ENCODE assay signal across 27 cellular contexts in genomic region chr10:64196638-64197315, GRCh38.
"Had no signal": no experiment of that assay in that cellular context is flagged by ENCODE, and none has a peak within 500 bp of the region (broad histone marks: within the 10 kb centered on the region; RNA-seq: fewer than 3 reads in every experiment).

No MANE protein-coding gene starts in this region.

- H3K4me3 Mint-ChIP-seq: activated naive CD4-positive, alpha-beta T cell treated with anti-CD3 and anti-CD28 coated beads, Interleukin-2, amount 50 U/mL, for 24 hours; activated naive CD8-positive, alpha-beta T cell treated with anti-CD3 and anti-CD28 coated beads, Interleukin-2, amount 50 U/mL, for 24 hours; activated T-cell treated with anti-CD3 and anti-CD28 coated beads, Interleukin-2, amount 50 U/mL, for 24 hours; activated T-helper 17 cell treated with anti-CD3 and anti-CD28 coated beads, Interleukin-2, amount 50 U/mL, for 72 hours; mesothelial cell of epicardium; naive B cell; T-helper 17 cell had no signal

- H3K79me2 ChIP-seq: parathyroid adenoma had no signal

- H3K27me3 Mint-ChIP-seq: activated naive CD4-positive, alpha-beta T cell treated with anti-CD3 and anti-CD28 coated beads, Interleukin-2, amount 50 U/mL, for 24 hours; activated naive CD8-positive, alpha-beta T cell treated with anti-CD3 and anti-CD28 coated beads, Interleukin-2, amount 50 U/mL, for 24 hours; activated T-cell treated with anti-CD3 and anti-CD28 coated beads, Interleukin-2, amount 50 U/mL, for 24 hours; activated T-helper 17 cell treated with anti-CD3 and anti-CD28 coated beads, Interleukin-2, amount 50 U/mL, for 72 hours; naive B cell; T-helper 17 cell had no signal

- H3K9me3 ChIP-seq: colonic mucosa, psoas muscle had no signal

- ATAC-seq: activated CD4-positive, CD25-positive, alpha-beta regulatory T cell treated with anti-CD3 and anti-CD28 coated beads, Interleukin-2, amount 50 U/mL, for 24 hours; activated naive CD8-positive, alpha-beta T cell treated with anti-CD3 and anti-CD28 coated beads, Interleukin-2, amount 50 U/mL, for 24 hours; activated T-helper 17 cell treated with anti-CD3 and anti-CD28 coated beads, Interleukin-2, amount 50 U/mL, for 72 hours; psoas muscle; T-helper 17 cell had no signal

- H3K27ac ChIP-seq: colonic mucosa, dorsolateral prefrontal cortex, parathyroid adenoma, psoas muscle, upper lobe of left lung, WERI-Rb-1 had no signal

- H3K4me1 ChIP-seq: colonic mucosa, parathyroid adenoma, psoas muscle, upper lobe of left lung had no signal

- H3K4me3 ChIP-seq: colonic mucosa, dorsolateral prefrontal cortex, psoas muscle, upper lobe of left lung had no signal

- H3K9me3 Mint-ChIP-seq: activated naive CD8-positive, alpha-beta T cell treated with anti-CD3 and anti-CD28 coated beads, Interleukin-2, amount 50 U/mL, for 24 hours; activated T-cell treated with anti-CD3 and anti-CD28 coated beads, Interleukin-2, amount 50 U/mL, for 24 hours; activated T-helper 17 cell treated with anti-CD3 and anti-CD28 coated beads, Interleukin-2, amount 50 U/mL, for 72 hours; mesothelial cell of epicardium had no signal

- DNase-seq: activated CD4-positive, alpha-beta T cell treated with anti-CD3 and anti-CD28 coated beads for 48 hours; activated CD4-positive, alpha-beta T cell treated with anti-CD3 and anti-CD28 coated beads, Interleukin-2, amount 50 U/mL, for 48 hours; activated CD8-positive, alpha-beta memory T cell treated with anti-CD3 and anti-CD28 coated beads, Interleukin-2, amount 50 U/mL, for 48 hours; activated gamma-delta T cell treated with Interleukin-2 at 50 U/mL for 16 hours; activated naive CD8-positive, alpha-beta T cell treated with anti-CD3 and anti-CD28 coated beads, Interleukin-2, amount 50 U/mL, for 24 hours; activated T-cell treated with anti-CD3 and anti-CD28 coated beads, Interleukin-2, amount 50 U/mL, for 24 hours; colonic mucosa; effector memory CD4-positive, alpha-beta T cell; glutamatergic neuron; naive B cell; nucleus accumbens; psoas muscle; stimulated activated naive CD4-positive, alpha-beta T cell treated with Interleukin-2 at 50 U/mL for 16 hours; SW 1271; T-helper 17 cell; T1000; WERI-Rb-1 had no signal

- H3K4me1 Mint-ChIP-seq: activated naive CD4-positive, alpha-beta T cell treated with anti-CD3 and anti-CD28 coated beads, Interleukin-2, amount 50 U/mL, for 24 hours; activated naive CD8-positive, alpha-beta T cell treated with anti-CD3 and anti-CD28 coated beads, Interleukin-2, amount 50 U/mL, for 24 hours; activated T-helper 17 cell treated with anti-CD3 and anti-CD28 coated beads, Interleukin-2, amount 50 U/mL, for 72 hours; mesothelial cell of epicardium; naive B cell; T-helper 17 cell had no signal

- H2AFZ ChIP-seq: parathyroid adenoma had no signal

- H3K9ac ChIP-seq: parathyroid adenoma had no signal

- FAIRE-seq: bronchial epithelial cell, frontal cortex, islet of Langerhans had no signal

- H3K36me3 Mint-ChIP-seq: activated naive CD4-positive, alpha-beta T cell treated with anti-CD3 and anti-CD28 coated beads, Interleukin-2, amount 50 U/mL, for 24 hours; mesothelial cell of epicardium; naive B cell had no signal

- H3K27ac Mint-ChIP-seq: activated naive CD4-positive, alpha-beta T cell treated with anti-CD3 and anti-CD28 coated beads, Interleukin-2, amount 50 U/mL, for 24 hours; activated naive CD8-positive, alpha-beta T cell treated with anti-CD3 and anti-CD28 coated beads, Interleukin-2, amount 50 U/mL, for 24 hours; activated T-cell treated with anti-CD3 and anti-CD28 coated beads, Interleukin-2, amount 50 U/mL, for 24 hours; activated T-helper 17 cell treated with anti-CD3 and anti-CD28 coated beads, Interleukin-2, amount 50 U/mL, for 72 hours; mesothelial cell of epicardium; T-helper 17 cell had no signal

- H3K36me3 ChIP-seq: colonic mucosa, upper lobe of left lung, WERI-Rb-1 had no signal

- H3K27me3 ChIP-seq: colonic mucosa, dorsolateral prefrontal cortex, upper lobe of left lung had no signal
